8 cellular contexts compared by ENCODE assay signal in the genomic region with DNA sequence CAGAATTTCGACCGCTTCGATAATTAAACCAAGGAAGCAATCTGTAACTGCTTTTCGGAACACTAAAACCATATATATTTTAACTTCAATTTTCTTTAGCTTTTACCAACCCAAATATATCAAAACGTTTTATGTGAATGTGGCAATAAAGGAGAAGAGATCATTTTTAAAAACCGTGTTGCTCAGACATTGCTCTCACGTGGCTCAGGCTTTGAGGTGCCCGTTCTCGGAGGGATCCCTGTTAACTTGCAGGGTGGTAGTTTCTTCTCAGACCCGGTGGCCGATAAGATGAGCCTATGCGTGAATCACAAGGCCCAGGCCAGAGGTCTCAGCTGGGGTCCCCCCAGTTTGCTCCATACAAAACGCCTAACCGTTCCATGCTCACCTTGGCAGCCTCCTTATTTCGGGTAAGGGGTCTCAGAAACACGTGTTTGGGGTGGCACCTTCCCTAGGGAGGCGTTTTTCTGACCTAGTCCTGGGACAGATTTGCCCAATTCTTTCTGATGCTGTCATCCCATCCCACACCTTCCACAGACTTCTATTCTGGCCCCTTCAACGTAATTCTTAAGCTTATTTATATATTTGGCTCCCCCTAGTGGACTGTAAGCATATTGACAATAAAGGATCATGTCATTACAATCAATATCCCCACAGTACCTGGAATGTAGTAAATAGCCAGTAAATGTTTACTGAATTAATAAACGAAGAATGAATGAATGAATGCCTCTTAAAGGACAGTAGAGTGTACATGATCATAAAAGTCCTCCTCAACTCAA. TPM values are rescaled to one million over a fixed set of nuclear protein-coding genes. Genes with fewer than 3 reads are reported as not detected.
DNase-seq lines count a peak whose midpoint lies in the region; ATAC-seq and TF ChIP-seq lines count a peak whose summit lies in the region.

No MANE protein-coding gene starts in this region.

- H3K9me2 ChIP-seq in OCI-LY1 (ENCODE audit: low read depth, low read length): no peaks in the 10 kb centered on the region

- H3K4me1 ChIP-seq in OCI-LY1 (ENCODE audit: insufficient read depth, low read length, severe bottlenecking): peaks cover 6% of the 10 kb centered on the region
- H3K4me1 ChIP-seq in osteoblast (ENCODE audit: insufficient read depth, low read length): peaks cover 13% of the 10 kb centered on the region

- no peaks in the 10 kb centered on the region; the same call in 1 of the 2 replicates for H3F3A ChIP-seq in OCI-LY1 (ENCODE audit: insufficient read depth, low read length)

- H3K9me3 ChIP-seq in OCI-LY1 (ENCODE audit: low read length) (no peaks in the 10 kb centered on the region), osteoblast (ENCODE audit: low read depth, low read length) (no peaks in the 10 kb centered on the region)

- no peak overlapping the region for H3K9ac ChIP-seq in OCI-LY1 (ENCODE audit: low read length)

- H3K9me3 Mint-ChIP-seq in activated naive CD4-positive, alpha-beta T cell treated with anti-CD3 and anti-CD28 coated beads, Interleukin-2, amount 50 U/mL, for 72 hours: no peaks in the 10 kb centered on the region

- peak; percentile 78 to 80 for ATAC-seq in activated naive CD4-positive, alpha-beta T cell treated with anti-CD3 and anti-CD28 coated beads, Interleukin-2, amount 50 U/mL, for 72 hours
- no peak for ATAC-seq in HG03025 (IDR thresholded peaks at IDR 0.05; ENCODE audit: low FRiP score, unreplicated experiment)

- H3K27ac ChIP-seq in OCI-LY1 (ENCODE audit: low read depth, low read length, poor library complexity, severe bottlenecking) (no peak overlapping the region), osteoblast (ENCODE audit: low read depth, low read length) (peak overlapping the region; percentile 78)

- H3K36me3 ChIP-seq in OCI-LY1 (ENCODE audit: insufficient read depth, low read length): no peaks in the 10 kb centered on the region
- no peaks in the 10 kb centered on the region for H3K36me3 ChIP-seq in osteoblast (ENCODE audit: insufficient read depth, low read length)

- DNase-seq in NOMO-1 (lab: John Stamatoyannopoulos, UW; ENCODE audit: unreplicated experiment in 2 of 2) (peak; percentile 58 to 60), NOMO-1 treated with dmso at 0.1 percent for 144 hours (lab: John Stamatoyannopoulos, UW; ENCODE audit: unreplicated experiment) (no peak), HuH-7.5 (ENCODE audit: low spot score) (peak; percentile 60), germinal center (ENCODE audit: low spot score) (peak; percentile 62), osteoblast (ENCODE audit: insufficient read length, low spot score, missing footprints) (peak; percentile 94)
- DNase-seq in activated naive CD4-positive, alpha-beta T cell treated with anti-CD3 and anti-CD28 coated beads, Interleukin-2, amount 50 U/mL, for 72 hours (ENCODE audit: low spot score in 2 of 2): peak in 1 of 2 donors; percentile 21

- H3K27ac Mint-ChIP-seq in activated naive CD4-positive, alpha-beta T cell treated with anti-CD3 and anti-CD28 coated beads, Interleukin-2, amount 50 U/mL, for 72 hours: peak overlapping the region; percentile 68 to 73

- H3K36me3 Mint-ChIP-seq in activated naive CD4-positive, alpha-beta T cell treated with anti-CD3 and anti-CD28 coated beads, Interleukin-2, amount 50 U/mL, for 72 hours: no peaks in the 10 kb centered on the region

- H4K20me1 ChIP-seq in OCI-LY1 (ENCODE audit: insufficient read depth, low read length) (no peaks in the 10 kb centered on the region), osteoblast (ENCODE audit: insufficient read depth, low read length) (no peaks in the 10 kb centered on the region)

- no peaks in the 10 kb centered on the region for H3K27me3 ChIP-seq in OCI-LY1 (ENCODE audit: insufficient read depth, low read length)
- H3K27me3 ChIP-seq in osteoblast (ENCODE audit: insufficient read depth, low read length): peaks cover 12% of the 10 kb centered on the region

- peak overlapping the region; percentile 46; the same call in 1 of the 2 replicates for H2AFZ ChIP-seq in OCI-LY1 (ENCODE audit: low read length)
- H2AFZ ChIP-seq in osteoblast (ENCODE audit: low read length): peak overlapping the region; percentile 93

- H3K4me2 ChIP-seq in OCI-LY1 (ENCODE audit: low read length) (no peak overlapping the region), osteoblast (ENCODE audit: insufficient read depth, low read length) (peak overlapping the region; percentile 98)

- H3K4me3 ChIP-seq in OCI-LY1 (ENCODE audit: low read depth, low read length, poor library complexity, severe bottlenecking) (no peak overlapping the region), osteoblast (ENCODE audit: insufficient read depth, low read length) (peak overlapping the region; percentile 70)

- H3K79me2 ChIP-seq in OCI-LY1 (ENCODE audit: insufficient read depth, low read length): no peaks in the 10 kb centered on the region
- H3K79me2 ChIP-seq in osteoblast (ENCODE audit: insufficient read depth, low read length): no peaks in the 10 kb centered on the region

- TF ChIP-seq CTCF in OCI-LY1 (IDR thresholded peaks at IDR 0.05; ENCODE audit: low read length): peak; percentile 86
- TF ChIP-seq CTCF in osteoblast (IDR thresholded peaks at IDR 0.05; ENCODE audit: extremely low read depth, low read depth, low read length): peak; percentile 76

RNA-seq across cellular contexts. Expression of gene THBS4, which starts 48.2 kb away (rescaled TPM):
- 1 to 10 TPM; 2.0 TPM for total RNA-seq in activated naive CD4-positive, alpha-beta T cell treated with anti-CD3 and anti-CD28 coated beads, Interleukin-2, amount 50 U/mL, for 72 hours
- 0.29 and 0.36 TPM in 2 replicates for total RNA-seq in osteoblast
